8 cellular contexts compared by ENCODE assay signal in the genomic region with DNA sequence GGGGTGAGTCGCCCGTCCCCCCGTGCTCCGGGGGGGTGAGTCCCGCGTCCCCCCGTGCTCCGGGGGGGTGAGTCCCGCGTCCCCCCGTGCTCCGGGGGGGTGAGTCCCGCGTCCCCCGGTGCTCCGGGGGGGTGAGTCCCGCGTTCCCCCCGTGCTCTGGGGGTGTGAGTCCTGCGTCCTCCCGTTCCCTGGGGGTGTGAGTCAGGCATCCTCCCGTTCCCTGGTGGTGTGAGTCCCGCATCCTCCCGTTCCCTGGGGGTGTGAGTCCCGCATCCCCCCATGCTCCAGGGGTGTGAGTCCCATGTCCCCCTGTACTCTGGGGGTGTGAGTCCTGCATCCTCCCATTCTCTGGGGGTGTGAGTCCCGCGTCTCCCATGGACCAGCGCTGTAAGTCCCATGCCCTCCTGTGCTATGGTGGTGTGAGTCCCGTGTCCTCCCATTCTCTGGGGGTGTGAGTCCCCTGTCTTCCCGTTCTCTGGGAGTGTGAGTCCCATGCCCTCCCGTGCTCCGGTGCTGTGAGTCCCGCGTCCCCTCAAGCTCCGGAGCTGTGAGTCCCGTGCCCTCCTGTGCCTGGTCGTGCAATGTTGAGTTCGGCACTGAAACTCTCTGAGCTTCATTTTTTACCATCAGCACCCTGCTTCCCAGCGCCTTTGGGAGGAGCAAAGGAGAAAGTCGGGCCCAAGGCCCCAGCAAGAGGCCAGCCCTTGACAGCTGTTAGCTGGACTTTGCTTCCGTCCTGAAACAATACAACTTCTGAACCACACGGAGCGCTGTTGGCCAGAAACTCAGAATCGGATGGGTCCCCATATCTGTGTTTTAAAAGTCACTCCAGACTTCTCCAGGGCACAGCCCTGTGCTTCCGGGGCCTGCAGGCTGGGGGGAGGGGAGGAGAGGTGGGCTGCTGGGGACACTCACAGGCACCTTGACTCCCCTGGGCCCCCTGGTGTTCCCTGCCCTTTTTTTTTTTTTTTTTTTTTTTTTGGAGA. TPM values are rescaled to one million over a fixed set of nuclear protein-coding genes. Genes with fewer than 3 reads are reported as not detected.
DNase-seq lines count a peak whose midpoint lies in the region; ATAC-seq and TF ChIP-seq lines count a peak whose summit lies in the region.

No MANE protein-coding gene starts in this region.

- no peak overlapping the region for H3K4me2 ChIP-seq in H9 (ENCODE audit: insufficient read depth, insufficient read length, low read length)

- no peak overlapping the region for H3K23ac ChIP-seq in H9 (ENCODE audit: insufficient read length, low read depth, low read length)

- H3K27me3 Mint-ChIP-seq in H9 (ENCODE audit: low read depth) = peaks cover 28% of the 10 kb centered on the region

- no peaks in the 10 kb centered on the region; a peak in 1 of 7 replicates for H3K36me3 Mint-ChIP-seq in H9 (ENCODE audit: insufficient read depth in 1 of 3, low read depth in 3 of 3)

- no peaks in the 10 kb centered on the region; the same call in 1 of the 2 replicates for H3K4me1 ChIP-seq in BE2C
- H3K4me1 ChIP-seq in H9 (ENCODE audit: insufficient read depth, low read length) = no peaks in the 10 kb centered on the region
- no peaks in the 10 kb centered on the region for H3K4me1 ChIP-seq in lung (ENCODE audit: control insufficient read depth in 2 of 2, insufficient read depth in 2 of 2, low read length in 2 of 2)

- H2AK5ac ChIP-seq in H9 (ENCODE audit: insufficient read length, low read length) = no peak overlapping the region

- no peak overlapping the region for H2BK5ac ChIP-seq in H9 (ENCODE audit: insufficient read length, low read length)

- no peak overlapping the region for H4K91ac ChIP-seq in H9 (ENCODE audit: insufficient read length, low read depth, low read length)

- no peak overlapping the region for H3K4me3 Mint-ChIP-seq in H9

- H2BK15ac ChIP-seq in H9 (ENCODE audit: low read depth, low read length) = no peak overlapping the region

- no peaks in the 10 kb centered on the region for H3K23me2 ChIP-seq in H9 (ENCODE audit: insufficient read length, low read depth, low read length, poor library complexity, severe bottlenecking)

- H3K4me1 Mint-ChIP-seq in H9 = peaks cover 2 to 8% of the 10 kb centered on the region in 2 experiments

- H3K27me3 ChIP-seq in BE2C = peaks cover 7% of the 10 kb centered on the region
- H3K27me3 ChIP-seq in H9 (ENCODE audit: insufficient read depth, low read length) = no peaks in the 10 kb centered on the region
- H3K27me3 ChIP-seq in lung (ENCODE audit: control insufficient read depth, insufficient read depth) = no peaks in the 10 kb centered on the region

- WGBS in H9 (ENCODE audit: extremely low coverage, insufficient read length, low lambda C conversion rate) = no CpG with 5 or more reads among the region's 45 CpGs
- 55 to 63% methylated on average over 33 to 40 of the region's 45 CpGs for WGBS in lung, 2 donors

- peak; percentile 14 for ATAC-seq in lung (ENCODE audit: insufficient read depth, low FRiP score)
- ATAC-seq in HG02571 (IDR thresholded peaks at IDR 0.05; ENCODE audit: unreplicated experiment) = no peak
- ATAC-seq in HG02884 (IDR thresholded peaks at IDR 0.05; ENCODE audit: unreplicated experiment) = no peak
- no peak for ATAC-seq in GM21528 (IDR thresholded peaks at IDR 0.05; ENCODE audit: low FRiP score, unreplicated experiment)

- no peaks in the 10 kb centered on the region for H3K9me3 ChIP-seq in BE2C
- no peaks in the 10 kb centered on the region for H3K9me3 ChIP-seq in H9 (ENCODE audit: control insufficient read depth, low read depth, low read length)
- H3K9me3 ChIP-seq in lung (ENCODE audit: control insufficient read depth in 2 of 2, insufficient read depth in 1 of 2, low read length in 1 of 2) = peaks cover 0 to 3% of the 10 kb centered on the region in 2 donors

- no peak overlapping the region for H3K56ac ChIP-seq in H9 (ENCODE audit: insufficient read length, low read depth, low read length)

- peaks cover 3 to 4% of the 10 kb centered on the region in 2 experiments; a peak in 3 of 5 replicates for H3K9me3 Mint-ChIP-seq in H9

- no peaks in the 10 kb centered on the region for H3K79me2 ChIP-seq in H9 (ENCODE audit: insufficient read depth, low read length)

- H3K14ac ChIP-seq in H9 (ENCODE audit: insufficient read depth, low read length) = no peak overlapping the region; the same call in 1 of the 2 replicates

- no peak overlapping the region for H3K18ac ChIP-seq in H9 (ENCODE audit: insufficient read length, low read depth, low read length)

- H2BK120ac ChIP-seq in H9 (ENCODE audit: low read depth, low read length, poor library complexity, severe bottlenecking) = no peak overlapping the region

- H2BK12ac ChIP-seq in H9 (ENCODE audit: insufficient read length, low read depth, low read length) = no peak overlapping the region

- H3K36me3 ChIP-seq in BE2C = no peaks in the 10 kb centered on the region
- no peaks in the 10 kb centered on the region for H3K36me3 ChIP-seq in lung (ENCODE audit: control insufficient read depth in 2 of 2, insufficient read depth in 2 of 2, low read length in 2 of 2)

- H3T11ph ChIP-seq in H9 (ENCODE audit: low read length) = no peak overlapping the region

- peak overlapping the region in 1 of 3 experiments; percentile 46; a peak in 1 of 7 replicates for H3K27ac Mint-ChIP-seq in H9

- TF ChIP-seq CTCF in BE2C (IDR thresholded peaks at IDR 0.05; ENCODE audit: low read depth, low read length) (peak; percentile 65), H9 (conservative IDR thresholded peaks at IDR 0.05) (peak; percentile 63), lung (IDR thresholded peaks at IDR 0.05; ENCODE audit: control extremely low read depth, extremely low read depth) (peak; percentile 19)

- no peaks in the 10 kb centered on the region for H3K79me1 ChIP-seq in H9 (ENCODE audit: insufficient read depth, low read depth, low read length, poor library complexity, severe bottlenecking)

- H4K20me1 ChIP-seq in H9 (ENCODE audit: control insufficient read depth, insufficient read depth, insufficient read length) = no peaks in the 10 kb centered on the region

- no peak overlapping the region for H3K4ac ChIP-seq in H9 (ENCODE audit: low read depth, low read length)

- H4K5ac ChIP-seq in H9 (ENCODE audit: insufficient read length, low read depth, low read length) = no peak overlapping the region

- no peak overlapping the region for H3K9ac ChIP-seq in H9 (ENCODE audit: extremely low read depth, insufficient read length, low read length)

- peak; percentile 80 for DNase-seq in BE2C
- DNase-seq in H9 = peak; percentile 65
- DNase-seq in NOMO-1 treated with DMSO at 0.1 percent for 48 hours (lab: John Stamatoyannopoulos, UW; ENCODE audit: unreplicated experiment) = peak; percentile 15
- DNase-seq in dedifferentiated amniotic fluid mesenchymal stem cell (ENCODE audit: extremely low spot score) = peak; percentile 32
- peak; percentile 59 for DNase-seq in lung (ENCODE audit: low spot score)

- no peak overlapping the region for H2AFZ ChIP-seq in H9 (ENCODE audit: low read length)

- H3K4me3 ChIP-seq in BE2C (ENCODE audit: low read depth, low read length) = no peak overlapping the region
- no peak overlapping the region for H3K4me3 ChIP-seq in lung

- H3K27ac ChIP-seq in H9 (ENCODE audit: insufficient read length, low read depth, low read length) (no peak overlapping the region), lung (ENCODE audit: low read depth in 1 of 2, low read length in 1 of 2) (no peak overlapping the region)

- no peak overlapping the region for H2BK20ac ChIP-seq in H9 (ENCODE audit: low read depth, low read length, poor library complexity, severe bottlenecking)

- no peak overlapping the region for H4K8ac ChIP-seq in H9 (replicated peaks; ENCODE audit: insufficient read length, low read depth, low read length)

RNA-seq across cellular contexts. Expression of a gene that starts 11.5 kb away (rescaled TPM):
- 108 TPM for polyA plus RNA-seq in BE2C (2012; ENCODE audit: insufficient read depth, insufficient read length, low read depth)
- total RNA-seq in H9 (2021) (69.7 and 78.2 TPM in 2 replicates), lung (10 to 100 TPM; 21.2 to 44.0 TPM)
- polyA plus RNA-seq in lung = 10 to 100 TPM; 25.3 to 31.9 TPM

Comparison
In these comparisons a context has a peak if more than half of its experiments do, and no peak if none do; other contexts are left out.
1. DNase-seq: peak in every context shown above with its lines; median percentile 80 in BE2C; 65 in H9; 59 in lung; 32 in dedifferentiated amniotic fluid mesenchymal stem cell; 15 in NOMO-1 treated with DMSO at 0.1 percent for 48 hours.